1 cellular context compared by ENCODE assay signal in the genomic region with DNA sequence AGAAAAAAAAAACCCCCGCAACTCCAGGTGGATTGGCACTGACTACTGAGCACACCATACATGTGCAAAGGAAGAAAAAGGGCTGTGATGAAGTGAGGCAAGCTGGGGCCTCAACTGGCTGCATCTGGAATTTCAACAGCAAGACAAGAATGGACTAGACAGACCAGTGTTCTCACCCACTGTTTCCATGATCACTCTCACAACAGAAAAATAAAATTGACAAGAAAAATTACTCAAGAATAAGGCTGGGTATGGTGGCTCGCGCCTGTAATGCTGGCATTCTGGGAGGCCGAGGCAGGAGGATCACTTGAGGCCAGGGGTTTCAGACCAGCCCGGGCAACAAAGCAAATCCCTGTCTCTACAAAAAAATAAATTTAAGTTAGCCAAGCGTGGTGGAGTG.
A peak's percentile ranks its signal among the peaks of the same experiment; 100 is the strongest.
TF ChIP-seq lines count a peak whose summit lies in the region.

No MANE protein-coding gene starts in this region.

TF ChIP-seq in HepG2, 621 proteins besides CTCF, POLR2A, EP300 and RAD21:
- no peak for TF ChIP-seq ATM (IDR thresholded peaks at IDR 0.05; ENCODE audit: borderline replicate concordance)
- TF ChIP-seq ZMYM4 (CRISPR knock-in tag; IDR thresholded peaks at IDR 0.05) = 0 out of 2 replicates have a peak, but pooled peaks have one; percentile 31
- TF ChIP-seq, protein P1, sequence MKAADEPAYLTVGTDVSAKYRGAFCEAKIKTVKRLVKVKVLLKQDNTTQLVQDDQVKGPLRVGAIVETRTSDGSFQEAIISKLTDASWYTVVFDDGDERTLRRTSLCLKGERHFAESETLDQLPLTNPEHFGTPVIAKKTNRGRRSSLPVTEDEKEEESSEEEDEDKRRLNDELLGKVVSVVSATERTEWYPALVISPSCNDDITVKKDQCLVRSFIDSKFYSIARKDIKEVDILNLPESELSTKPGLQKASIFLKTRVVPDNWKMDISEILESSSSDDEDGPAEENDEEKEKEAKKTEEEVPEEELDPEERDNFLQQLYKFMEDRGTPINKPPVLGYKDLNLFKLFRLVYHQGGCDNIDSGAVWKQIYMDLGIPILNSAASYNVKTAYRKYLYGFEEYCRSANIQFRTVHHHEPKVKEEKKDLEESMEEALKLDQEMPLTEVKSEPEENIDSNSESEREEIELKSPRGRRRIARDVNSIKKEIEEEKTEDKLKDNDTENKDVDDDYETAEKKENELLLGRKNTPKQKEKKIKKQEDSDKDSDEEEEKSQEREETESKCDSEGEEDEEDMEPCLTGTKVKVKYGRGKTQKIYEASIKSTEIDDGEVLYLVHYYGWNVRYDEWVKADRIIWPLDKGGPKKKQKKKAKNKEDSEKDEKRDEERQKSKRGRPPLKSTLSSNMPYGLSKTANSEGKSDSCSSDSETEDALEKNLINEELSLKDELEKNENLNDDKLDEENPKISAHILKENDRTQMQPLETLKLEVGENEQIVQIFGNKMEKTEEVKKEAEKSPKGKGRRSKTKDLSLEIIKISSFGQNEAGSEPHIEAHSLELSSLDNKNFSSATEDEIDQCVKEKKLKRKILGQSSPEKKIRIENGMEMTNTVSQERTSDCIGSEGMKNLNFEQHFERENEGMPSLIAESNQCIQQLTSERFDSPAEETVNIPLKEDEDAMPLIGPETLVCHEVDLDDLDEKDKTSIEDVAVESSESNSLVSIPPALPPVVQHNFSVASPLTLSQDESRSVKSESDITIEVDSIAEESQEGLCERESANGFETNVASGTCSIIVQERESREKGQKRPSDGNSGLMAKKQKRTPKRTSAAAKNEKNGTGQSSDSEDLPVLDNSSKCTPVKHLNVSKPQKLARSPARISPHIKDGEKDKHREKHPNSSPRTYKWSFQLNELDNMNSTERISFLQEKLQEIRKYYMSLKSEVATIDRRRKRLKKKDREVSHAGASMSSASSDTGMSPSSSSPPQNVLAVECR (CRISPR knock-in tag; IDR thresholded peaks at IDR 0.05; ENCODE audit: borderline replicate concordance) = 0 out of 2 replicates have a peak, but pooled peaks have one; percentile 28
- TF ChIP-seq, protein P2, sequence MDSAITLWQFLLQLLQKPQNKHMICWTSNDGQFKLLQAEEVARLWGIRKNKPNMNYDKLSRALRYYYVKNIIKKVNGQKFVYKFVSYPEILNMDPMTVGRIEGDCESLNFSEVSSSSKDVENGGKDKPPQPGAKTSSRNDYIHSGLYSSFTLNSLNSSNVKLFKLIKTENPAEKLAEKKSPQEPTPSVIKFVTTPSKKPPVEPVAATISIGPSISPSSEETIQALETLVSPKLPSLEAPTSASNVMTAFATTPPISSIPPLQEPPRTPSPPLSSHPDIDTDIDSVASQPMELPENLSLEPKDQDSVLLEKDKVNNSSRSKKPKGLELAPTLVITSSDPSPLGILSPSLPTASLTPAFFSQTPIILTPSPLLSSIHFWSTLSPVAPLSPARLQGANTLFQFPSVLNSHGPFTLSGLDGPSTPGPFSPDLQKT (CRISPR knock-in tag; IDR thresholded peaks at IDR 0.05; ENCODE audit: borderline replicate concordance) = no peak
- TF ChIP-seq, protein P3, sequence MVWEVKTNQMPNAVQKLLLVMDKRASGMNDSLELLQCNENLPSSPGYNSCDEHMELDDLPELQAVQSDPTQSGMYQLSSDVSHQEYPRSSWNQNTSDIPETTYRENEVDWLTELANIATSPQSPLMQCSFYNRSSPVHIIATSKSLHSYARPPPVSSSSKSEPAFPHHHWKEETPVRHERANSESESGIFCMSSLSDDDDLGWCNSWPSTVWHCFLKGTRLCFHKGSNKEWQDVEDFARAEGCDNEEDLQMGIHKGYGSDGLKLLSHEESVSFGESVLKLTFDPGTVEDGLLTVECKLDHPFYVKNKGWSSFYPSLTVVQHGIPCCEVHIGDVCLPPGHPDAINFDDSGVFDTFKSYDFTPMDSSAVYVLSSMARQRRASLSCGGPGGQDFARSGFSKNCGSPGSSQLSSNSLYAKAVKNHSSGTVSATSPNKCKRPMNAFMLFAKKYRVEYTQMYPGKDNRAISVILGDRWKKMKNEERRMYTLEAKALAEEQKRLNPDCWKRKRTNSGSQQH (CRISPR knock-in tag; IDR thresholded peaks at IDR 0.05; ENCODE audit: low read depth) = no peak
- TF ChIP-seq, protein P4, sequence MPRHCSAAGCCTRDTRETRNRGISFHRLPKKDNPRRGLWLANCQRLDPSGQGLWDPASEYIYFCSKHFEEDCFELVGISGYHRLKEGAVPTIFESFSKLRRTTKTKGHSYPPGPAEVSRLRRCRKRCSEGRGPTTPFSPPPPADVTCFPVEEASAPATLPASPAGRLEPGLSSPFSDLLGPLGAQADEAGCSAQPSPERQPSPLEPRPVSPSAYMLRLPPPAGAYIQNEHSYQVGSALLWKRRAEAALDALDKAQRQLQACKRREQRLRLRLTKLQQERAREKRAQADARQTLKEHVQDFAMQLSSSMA (CRISPR knock-in tag; IDR thresholded peaks at IDR 0.05) = 0 out of 2 replicates have a peak, but pooled peaks have one; percentile 72
- no peak for TF ChIP-seq HOXA9 (CRISPR knock-in tag; IDR thresholded peaks at IDR 0.05; ENCODE audit: borderline replicate concordance)
- TF ChIP-seq, protein P5, sequence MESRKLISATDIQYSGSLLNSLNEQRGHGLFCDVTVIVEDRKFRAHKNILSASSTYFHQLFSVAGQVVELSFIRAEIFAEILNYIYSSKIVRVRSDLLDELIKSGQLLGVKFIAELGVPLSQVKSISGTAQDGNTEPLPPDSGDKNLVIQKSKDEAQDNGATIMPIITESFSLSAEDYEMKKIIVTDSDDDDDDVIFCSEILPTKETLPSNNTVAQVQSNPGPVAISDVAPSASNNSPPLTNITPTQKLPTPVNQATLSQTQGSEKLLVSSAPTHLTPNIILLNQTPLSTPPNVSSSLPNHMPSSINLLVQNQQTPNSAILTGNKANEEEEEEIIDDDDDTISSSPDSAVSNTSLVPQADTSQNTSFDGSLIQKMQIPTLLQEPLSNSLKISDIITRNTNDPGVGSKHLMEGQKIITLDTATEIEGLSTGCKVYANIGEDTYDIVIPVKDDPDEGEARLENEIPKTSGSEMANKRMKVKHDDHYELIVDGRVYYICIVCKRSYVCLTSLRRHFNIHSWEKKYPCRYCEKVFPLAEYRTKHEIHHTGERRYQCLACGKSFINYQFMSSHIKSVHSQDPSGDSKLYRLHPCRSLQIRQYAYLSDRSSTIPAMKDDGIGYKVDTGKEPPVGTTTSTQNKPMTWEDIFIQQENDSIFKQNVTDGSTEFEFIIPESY (CRISPR knock-in tag; IDR thresholded peaks at IDR 0.05) = 0 out of 2 replicates have a peak, but pooled peaks have one; percentile 10
- TF ChIP-seq RBM22 (optimal IDR thresholded peaks at IDR 0.05; ENCODE audit: low read length) = peak; percentile 84
- 0 out of 2 replicates have a peak, but pooled peaks have one; percentile 42 for TF ChIP-seq SATB2 (CRISPR knock-in tag; IDR thresholded peaks at IDR 0.05)
- TF ChIP-seq, protein P6, sequence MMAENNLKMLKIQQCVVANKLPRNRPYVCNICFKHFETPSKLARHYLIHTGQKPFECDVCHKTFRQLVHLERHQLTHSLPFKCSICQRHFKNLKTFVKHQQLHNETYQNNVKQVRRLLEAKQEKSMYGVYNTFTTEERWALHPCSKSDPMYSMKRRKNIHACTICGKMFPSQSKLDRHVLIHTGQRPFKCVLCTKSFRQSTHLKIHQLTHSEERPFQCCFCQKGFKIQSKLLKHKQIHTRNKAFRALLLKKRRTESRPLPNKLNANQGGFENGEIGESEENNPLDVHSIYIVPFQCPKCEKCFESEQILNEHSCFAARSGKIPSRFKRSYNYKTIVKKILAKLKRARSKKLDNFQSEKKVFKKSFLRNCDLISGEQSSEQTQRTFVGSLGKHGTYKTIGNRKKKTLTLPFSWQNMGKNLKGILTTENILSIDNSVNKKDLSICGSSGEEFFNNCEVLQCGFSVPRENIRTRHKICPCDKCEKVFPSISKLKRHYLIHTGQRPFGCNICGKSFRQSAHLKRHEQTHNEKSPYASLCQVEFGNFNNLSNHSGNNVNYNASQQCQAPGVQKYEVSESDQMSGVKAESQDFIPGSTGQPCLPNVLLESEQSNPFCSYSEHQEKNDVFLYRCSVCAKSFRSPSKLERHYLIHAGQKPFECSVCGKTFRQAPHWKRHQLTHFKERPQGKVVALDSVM (CRISPR knock-in tag; IDR thresholded peaks at IDR 0.05) = 0 out of 2 replicates have a peak, but pooled peaks have one; percentile 26
- no peak for TF ChIP-seq HOXD1 (CRISPR knock-in tag; IDR thresholded peaks at IDR 0.05)
